ENCODE assay signal across 19 cellular contexts in genomic region chr10:49009231-49009979, GRCh38.
A peak's percentile ranks its signal among the peaks of the same experiment; 100 is the strongest.
DNase-seq lines count a peak whose midpoint lies in the region; ATAC-seq and TF ChIP-seq lines count a peak whose summit lies in the region.
"Had no signal": no experiment of that assay in that cellular context is flagged by ENCODE, and none has a peak within 500 bp of the region (broad histone marks: within the 10 kb centered on the region; RNA-seq: fewer than 3 reads in every experiment).

No MANE protein-coding gene starts in this region.

- no peaks in the 10 kb centered on the region for H3K9me2 ChIP-seq in SK-N-SH

- H3K4me1 ChIP-seq in SK-N-SH (ENCODE audit: control insufficient read depth in 1 of 2, insufficient read depth in 2 of 2, low read depth in 1 of 2, low read length in 1 of 2) (peaks cover 0 to 21% of the 10 kb centered on the region in 2 experiments; a peak in 1 of 4 replicates), heart left ventricle (peaks cover 0 to 61% (median 34%) of the 10 kb centered on the region in 12 donors), mucosa of descending colon (ENCODE audit: low read depth) (peaks cover 4% of the 10 kb centered on the region), aorta (ENCODE audit: control insufficient read depth in 1 of 2, insufficient read depth in 2 of 2, low read length in 2 of 2) (peaks cover 0 to 11% of the 10 kb centered on the region in 2 donors)
- H3K4me1 ChIP-seq: pancreas had no signal

- no peak for TF ChIP-seq CTCF in SK-N-SH (IDR thresholded peaks at IDR 0.05)
- TF ChIP-seq CTCF in heart left ventricle (IDR thresholded peaks at IDR 0.05), result no peak
- TF ChIP-seq CTCF in mucosa of descending colon (IDR thresholded peaks at IDR 0.05), result no peak

- CTCF ChIA-PET in SK-N-SH (lab: Yijun Ruan, JAX), result interaction anchor here (0.7 to 0.9 kb wide), 3 partner anchors 9 to 286 kb away, joined by 3 read pairs; no protein-coding TSS in a partner anchor

- H2AFZ ChIP-seq in SK-N-SH (ENCODE audit: low read depth), result no peak overlapping the region

- no peaks in the 10 kb centered on the region for H4K20me1 ChIP-seq in SK-N-SH (ENCODE audit: insufficient read depth)

- H3K27me3 ChIP-seq in SK-N-SH (ENCODE audit: insufficient read depth) (no peaks in the 10 kb centered on the region), heart left ventricle (no peaks in the 10 kb centered on the region), aorta (ENCODE audit: control insufficient read depth in 1 of 2, insufficient read depth in 2 of 2, low read length in 1 of 2) (no peaks in the 10 kb centered on the region)
- H3K27me3 ChIP-seq: pancreas had no signal

- no peaks in the 10 kb centered on the region for H3F3A ChIP-seq in SK-N-SH (replicated peaks; ENCODE audit: insufficient read depth)

- H3K27ac ChIP-seq in SK-N-SH (ENCODE audit: low read depth in 2 of 2, low read length in 1 of 2), result peak overlapping the region in 1 of 2 experiments; percentile 34; a peak in 1 of 4 replicates
- H3K27ac ChIP-seq in heart left ventricle, result peak overlapping the region; percentile 28 to 90 (median 74)
- peak overlapping the region in 1 of 2 donors; percentile 6 for H3K27ac ChIP-seq in aorta (ENCODE audit: low read depth in 1 of 2, low read length in 2 of 2)
- H3K27ac ChIP-seq: pancreas, VCaP had no signal

- H3K4me3 ChIP-seq in SK-N-SH (ENCODE audit: low read depth in 2 of 2, low read length in 1 of 2) (no peak overlapping the region), heart left ventricle (no peak overlapping the region), mucosa of descending colon (no peak overlapping the region), aorta (ENCODE audit: low read length in 2 of 2) (no peak overlapping the region)
- H3K4me3 ChIP-seq: pancreas had no signal

- ATAC-seq in SK-N-SH treated with all-trans-retinoic acid at 6 μM for 48 hours, result no peak
- peak; percentile 7 to 60 (median 26) for ATAC-seq in heart left ventricle
- ATAC-seq in mucosa of descending colon, result peak; percentile 53
- peak; percentile 33 for ATAC-seq in aorta (ENCODE audit: low FRiP score)
- ATAC-seq in HG03442 (IDR thresholded peaks at IDR 0.05; ENCODE audit: unreplicated experiment), result no peak
- ATAC-seq in HG03175 (IDR thresholded peaks at IDR 0.05; ENCODE audit: unreplicated experiment), result no peak
- ATAC-seq: activated T-cell treated with anti-CD3 and anti-CD28 coated beads, Interleukin-2, amount 50 U/mL, for 4 hours; pancreas had no signal

- H3K9me3 ChIP-seq in SK-N-SH (no peaks in the 10 kb centered on the region), heart left ventricle (no peaks in the 10 kb centered on the region), mucosa of descending colon (no peaks in the 10 kb centered on the region), aorta (ENCODE audit: control insufficient read depth, low read length) (no peaks in the 10 kb centered on the region)
- H3K9me3 ChIP-seq: pancreas had no signal

- no peak for TF ChIP-seq EP300 in SK-N-SH (IDR thresholded peaks at IDR 0.05; ENCODE audit: borderline replicate concordance in 1 of 2, low read depth in 1 of 2, low read length in 1 of 2)

- POLR2A ChIA-PET in SK-N-SH (lab: Yijun Ruan, JAX), result interaction anchor here (1.2 kb wide), 1 partner anchor 10 kb away, joined by 5 read pairs; no protein-coding TSS in a partner anchor

- WGBS in SK-N-SH (ENCODE audit: low lambda C conversion rate), result 11% methylated on average over 8 of the region's 8 CpGs
- WGBS in heart left ventricle, 4 donors, result 32 to 41% (median 37%) methylated on average over 8 of the region's 8 CpGs
- 23 to 26% methylated on average over 8 of the region's 8 CpGs for WGBS in aorta, 2 donors

- H3K36me3 ChIP-seq in SK-N-SH (replicated peaks in 1 of 2; ENCODE audit: control insufficient read depth in 1 of 2, insufficient read depth in 2 of 2, low read length in 1 of 2) (no peaks in the 10 kb centered on the region), heart left ventricle (no peaks in the 10 kb centered on the region), mucosa of descending colon (ENCODE audit: low read depth) (no peaks in the 10 kb centered on the region), aorta (ENCODE audit: control insufficient read depth in 1 of 2, insufficient read depth in 2 of 2, low read length in 1 of 2) (no peaks in the 10 kb centered on the region)
- H3K36me3 ChIP-seq: pancreas had no signal

- H3K9ac ChIP-seq in SK-N-SH, result no peak overlapping the region

- intact Hi-C loops in heart left ventricle (cut with DNase I), result loop anchor here in 3 of 10 donors (5.0 to 10.0 kb wide), 2 partner anchors 105 to 108 kb away; partner anchors contain the start of gene VSTM4 (in 3 of the 3)
- intact Hi-C loops in mucosa of descending colon (cut with DNase I, micrococcal nuclease), result no loop called here
- intact Hi-C loops in aorta (cut with DNase I), result no loop called here

- no peak for TF ChIP-seq RAD21 in SK-N-SH (IDR thresholded peaks at IDR 0.05; ENCODE audit: low read length)

- TF ChIP-seq POLR2A in heart left ventricle (IDR thresholded peaks at IDR 0.05), result no peak

- no peak for DNase-seq in SK-N-SH
- DNase-seq in heart left ventricle, result no peak
- DNase-seq in mucosa of descending colon, result no peak
- DNase-seq in aorta, result no peak
- no peak for DNase-seq in NCI-H446 treated with DMSO at 0.1 percent for 48 hours (lab: John Stamatoyannopoulos, UW)
- DNase-seq: activated CD4-positive, alpha-beta T cell treated with anti-CD3 and anti-CD28 coated beads, Interleukin-2, amount 10 ng/mL, durations not matched to agents 24 days and 14 days; activated naive CD4-positive, alpha-beta T cell treated with anti-CD3 and anti-CD28 coated beads for 36 hours; activated T-cell treated with anti-CD3 and anti-CD28 coated beads, Interleukin-2, amount 50 U/mL, for 4 hours; amniotic stem cell; GOT3; kidney glomerular epithelial cell; NCI-H1436 treated with DMSO at 0.1 percent for 48 hours; NCI-H524 treated with DMSO at 0.1 percent for 48 hours; pancreas; trophoblast cell had no signal

- H3K79me2 ChIP-seq in SK-N-SH (ENCODE audit: insufficient read depth), result no peaks in the 10 kb centered on the region

- no peak overlapping the region for H3K4me2 ChIP-seq in SK-N-SH

TF ChIP-seq in SK-N-SH treated with all-trans-retinoic acid at 6 μM for 48 hours, 23 proteins besides CTCF, POLR2A, EP300 and RAD21:
- peak; percentile 53; the same call in 1 of the 2 replicates for TF ChIP-seq ZNF70 (CRISPR knock-in tag; IDR thresholded peaks at IDR 0.05)
- no peak for TF ChIP-seq ARNTL (CRISPR knock-in tag; IDR thresholded peaks at IDR 0.05; ENCODE audit: borderline replicate concordance, low read depth)

TF ChIP-seq in SK-N-SH, 30 proteins besides CTCF, POLR2A, EP300 and RAD21:
- no peak for TF ChIP-seq RCOR1 (IDR thresholded peaks at IDR 0.05; ENCODE audit: low read length)
- no peak for TF ChIP-seq IRF3 (IDR thresholded peaks at IDR 0.05; ENCODE audit: low read depth, low read length)
- TF ChIP-seq NFIC (IDR thresholded peaks at IDR 0.05; ENCODE audit: borderline replicate concordance), result no peak

Comparison
In these comparisons a context has a peak if more than half of its experiments do, and no peak if none do; other contexts are left out.
1. ATAC-seq: peak in heart left ventricle (4 of 4), mucosa of descending colon (single experiment) and aorta (single experiment); none in SK-N-SH treated with all-trans-retinoic acid at 6 μM for 48 hours (single experiment), HG03442 (single experiment) and HG03175 (single experiment).